In genomic region chr15:31352911-31353811, GRCh38 we compare ENCODE assay signal across 8 cellular contexts.
DNase-seq lines count a peak whose midpoint lies in the region; ATAC-seq lines count a peak whose summit lies in the region.

No MANE protein-coding gene starts in this region.

- peak overlapping the region; percentile 98 for H3K27ac Mint-ChIP-seq in stimulated activated naive CD8-positive, alpha-beta T cell treated with anti-CD3 and anti-CD28 coated beads, Interleukin-15, Interleukin-2, amounts not matched to agents 100 ng/mL and 50 ng/mL, for 24 hours

- H3K4me1 Mint-ChIP-seq in stimulated activated naive CD8-positive, alpha-beta T cell treated with anti-CD3 and anti-CD28 coated beads, Interleukin-15, Interleukin-2, amounts not matched to agents 100 ng/mL and 50 ng/mL, for 24 hours (ENCODE audit: low read depth): peaks cover 98% of the 10 kb centered on the region

- H3K27me3 Mint-ChIP-seq in stimulated activated naive CD8-positive, alpha-beta T cell treated with anti-CD3 and anti-CD28 coated beads, Interleukin-15, Interleukin-2, amounts not matched to agents 100 ng/mL and 50 ng/mL, for 24 hours: no peaks in the 10 kb centered on the region

- DNase-seq in DMS79 treated with DMSO at 0.1 percent for 48 hours (lab: John Stamatoyannopoulos, UW): peak; percentile 64
- peak; percentile 88 for DNase-seq in SIG-M5 treated with dmso at 0.1 percent for 504 hours (lab: John Stamatoyannopoulos, UW; ENCODE audit: unreplicated experiment)
- DNase-seq in brain pericyte (ENCODE audit: low read depth, low spot score): peak; percentile 82
- peak; percentile 65 for DNase-seq in left kidney (ENCODE audit: low read depth, low spot score)
- DNase-seq in NK-92 (lab: John Stamatoyannopoulos, UW; ENCODE audit: unreplicated experiment): no peak

- peak overlapping the region; percentile 60 for H3K4me3 Mint-ChIP-seq in stimulated activated naive CD8-positive, alpha-beta T cell treated with anti-CD3 and anti-CD28 coated beads, Interleukin-15, Interleukin-2, amounts not matched to agents 100 ng/mL and 50 ng/mL, for 24 hours

- H3K9me3 Mint-ChIP-seq in stimulated activated naive CD8-positive, alpha-beta T cell treated with anti-CD3 and anti-CD28 coated beads, Interleukin-15, Interleukin-2, amounts not matched to agents 100 ng/mL and 50 ng/mL, for 24 hours: no peaks in the 10 kb centered on the region

- peaks cover 49% of the 10 kb centered on the region for H3K36me3 Mint-ChIP-seq in stimulated activated naive CD8-positive, alpha-beta T cell treated with anti-CD3 and anti-CD28 coated beads, Interleukin-15, Interleukin-2, amounts not matched to agents 100 ng/mL and 50 ng/mL, for 24 hours (ENCODE audit: low read depth)

- ATAC-seq in GM19438 (IDR thresholded peaks at IDR 0.05; ENCODE audit: low read depth, unreplicated experiment) (peak; percentile 66), HG03457 (IDR thresholded peaks at IDR 0.05; ENCODE audit: unreplicated experiment) (peak; percentile 54)
